1 cellular context compared by ENCODE assay signal in genomic region chr22:23179381-23180294, GRCh38.
TF ChIP-seq lines count a peak whose summit lies in the region.

No MANE protein-coding gene starts in this region.

TF ChIP-seq in GM23338, 12 proteins besides CTCF, POLR2A, EP300 and RAD21 (continued from another document):
- TF ChIP-seq, protein P1, sequence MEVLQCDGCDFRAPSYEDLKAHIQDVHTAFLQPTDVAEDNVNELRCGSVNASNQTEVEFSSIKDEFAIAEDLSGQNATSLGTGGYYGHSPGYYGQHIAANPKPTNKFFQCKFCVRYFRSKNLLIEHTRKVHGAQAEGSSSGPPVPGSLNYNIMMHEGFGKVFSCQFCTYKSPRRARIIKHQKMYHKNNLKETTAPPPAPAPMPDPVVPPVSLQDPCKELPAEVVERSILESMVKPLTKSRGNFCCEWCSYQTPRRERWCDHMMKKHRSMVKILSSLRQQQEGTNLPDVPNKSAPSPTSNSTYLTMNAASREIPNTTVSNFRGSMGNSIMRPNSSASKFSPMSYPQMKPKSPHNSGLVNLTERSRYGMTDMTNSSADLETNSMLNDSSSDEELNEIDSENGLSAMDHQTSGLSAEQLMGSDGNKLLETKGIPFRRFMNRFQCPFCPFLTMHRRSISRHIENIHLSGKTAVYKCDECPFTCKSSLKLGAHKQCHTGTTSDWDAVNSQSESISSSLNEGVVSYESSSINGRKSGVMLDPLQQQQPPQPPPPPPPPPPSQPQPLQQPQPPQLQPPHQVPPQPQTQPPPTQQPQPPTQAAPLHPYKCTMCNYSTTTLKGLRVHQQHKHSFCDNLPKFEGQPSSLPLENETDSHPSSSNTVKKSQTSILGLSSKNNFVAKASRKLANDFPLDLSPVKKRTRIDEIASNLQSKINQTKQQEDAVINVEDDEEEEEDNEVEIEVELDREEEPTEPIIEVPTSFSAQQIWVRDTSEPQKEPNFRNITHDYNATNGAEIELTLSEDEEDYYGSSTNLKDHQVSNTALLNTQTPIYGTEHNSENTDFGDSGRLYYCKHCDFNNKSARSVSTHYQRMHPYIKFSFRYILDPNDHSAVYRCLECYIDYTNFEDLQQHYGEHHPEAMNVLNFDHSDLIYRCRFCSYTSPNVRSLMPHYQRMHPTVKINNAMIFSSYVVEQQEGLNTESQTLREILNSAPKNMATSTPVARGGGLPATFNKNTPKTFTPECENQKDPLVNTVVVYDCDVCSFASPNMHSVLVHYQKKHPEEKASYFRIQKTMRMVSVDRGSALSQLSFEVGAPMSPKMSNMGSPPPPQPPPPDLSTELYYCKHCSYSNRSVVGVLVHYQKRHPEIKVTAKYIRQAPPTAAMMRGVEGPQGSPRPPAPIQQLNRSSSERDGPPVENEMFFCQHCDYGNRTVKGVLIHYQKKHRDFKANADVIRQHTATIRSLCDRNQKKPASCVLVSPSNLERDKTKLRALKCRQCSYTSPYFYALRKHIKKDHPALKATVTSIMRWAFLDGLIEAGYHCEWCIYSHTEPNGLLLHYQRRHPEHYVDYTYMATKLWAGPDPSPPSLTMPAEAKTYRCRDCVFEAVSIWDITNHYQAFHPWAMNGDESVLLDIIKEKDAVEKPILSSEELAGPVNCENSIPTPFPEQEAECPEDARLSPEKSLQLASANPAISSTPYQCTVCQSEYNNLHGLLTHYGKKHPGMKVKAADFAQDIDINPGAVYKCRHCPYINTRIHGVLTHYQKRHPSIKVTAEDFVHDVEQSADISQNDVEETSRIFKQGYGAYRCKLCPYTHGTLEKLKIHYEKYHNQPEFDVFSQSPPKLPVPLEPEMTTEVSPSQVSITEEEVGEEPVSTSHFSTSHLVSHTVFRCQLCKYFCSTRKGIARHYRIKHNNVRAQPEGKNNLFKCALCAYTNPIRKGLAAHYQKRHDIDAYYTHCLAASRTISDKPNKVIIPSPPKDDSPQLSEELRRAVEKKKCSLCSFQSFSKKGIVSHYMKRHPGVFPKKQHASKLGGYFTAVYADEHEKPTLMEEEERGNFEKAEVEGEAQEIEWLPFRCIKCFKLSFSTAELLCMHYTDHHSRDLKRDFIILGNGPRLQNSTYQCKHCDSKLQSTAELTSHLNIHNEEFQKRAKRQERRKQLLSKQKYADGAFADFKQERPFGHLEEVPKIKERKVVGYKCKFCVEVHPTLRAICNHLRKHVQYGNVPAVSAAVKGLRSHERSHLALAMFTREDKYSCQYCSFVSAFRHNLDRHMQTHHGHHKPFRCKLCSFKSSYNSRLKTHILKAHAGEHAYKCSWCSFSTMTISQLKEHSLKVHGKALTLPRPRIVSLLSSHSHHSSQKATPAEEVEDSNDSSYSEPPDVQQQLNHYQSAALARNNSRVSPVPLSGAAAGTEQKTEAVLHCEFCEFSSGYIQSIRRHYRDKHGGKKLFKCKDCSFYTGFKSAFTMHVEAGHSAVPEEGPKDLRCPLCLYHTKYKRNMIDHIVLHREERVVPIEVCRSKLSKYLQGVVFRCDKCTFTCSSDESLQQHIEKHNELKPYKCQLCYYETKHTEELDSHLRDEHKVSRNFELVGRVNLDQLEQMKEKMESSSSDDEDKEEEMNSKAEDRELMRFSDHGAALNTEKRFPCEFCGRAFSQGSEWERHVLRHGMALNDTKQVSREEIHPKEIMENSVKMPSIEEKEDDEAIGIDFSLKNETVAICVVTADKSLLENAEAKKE (CRISPR knock-in tag; IDR thresholded peaks at IDR 0.05) = no peak
- TF ChIP-seq EZH2phosphoT487 (IDR thresholded peaks at IDR 0.05; ENCODE audit: unreplicated experiment) = no peak
- TF ChIP-seq CREB1 (CRISPR knock-in tag; IDR thresholded peaks at IDR 0.05; ENCODE audit: low read depth) = no peak
- TF ChIP-seq NANOG (IDR thresholded peaks at IDR 0.05; ENCODE audit: borderline replicate concordance) = no peak
- TF ChIP-seq REST (IDR thresholded peaks at IDR 0.05; ENCODE audit: unreplicated experiment) = no peak
- no peak for TF ChIP-seq ZNF114 (CRISPR knock-in tag; IDR thresholded peaks at IDR 0.05)
